Comparison of ENCODE assay signal across 9 cellular contexts in genomic region chr11:30019481-30019880, GRCh38. TPM values are rescaled to one million over a fixed set of nuclear protein-coding genes. Genes with fewer than 3 reads are reported as not detected.
"Had no signal": no experiment of that assay in that cellular context is flagged by ENCODE, and none has a peak within 500 bp of the region (broad histone marks: within the 10 kb centered on the region; RNA-seq: fewer than 3 reads in every experiment).

No MANE protein-coding gene starts in this region.

- DNase-seq: GDM1, GF-D8 had no signal

- FAIRE-seq: G401.6, GM12878, GM12891, GM12892, GM18507, GM19239 had no signal

- ATAC-seq: GM12878 had no signal

- H3K4me3 ChIP-seq: GM12878 had no signal

RNA-seq across cellular contexts. Expression of gene KCNA4, which starts 2.7 kb away (rescaled TPM):
- total RNA-seq: G401, GM12878 had no signal
- polyA plus RNA-seq: GM12878 had no signal
